ENCODE assay signal across 19 cellular contexts in genomic region chr12:102349079-102349478, GRCh38.
"Had no signal": no experiment of that assay in that cellular context is flagged by ENCODE, and none has a peak within 500 bp of the region (broad histone marks: within the 10 kb centered on the region; RNA-seq: fewer than 3 reads in every experiment).

No MANE protein-coding gene starts in this region.

- ATAC-seq: SK-N-SH treated with all-trans-retinoic acid at 6 μM for 48 hours had no signal

- DNase-seq: KBM-7, MV-4-11, NCI-H1048, NCI-H1105, NCI-H1417, NCI-H1436 treated with DMSO at 0.1 percent for 48 hours, NCI-H1694, NCI-H187 treated with DMSO at 0.1 percent for 48 hours, NCI-H2029 treated with DMSO at 0.1 percent for 48 hours, NCI-H226, NCI-H446, NCI-H510A, NCI-H524 treated with DMSO at 0.1 percent for 48 hours, NCI-H69, NCI-H774, RPMI8226, SHP77 treated with DMSO at 0.1 percent for 48 hours, SJCRH30 had no signal

- H3K27ac ChIP-seq: SJCRH30 had no signal

- H3K36me3 ChIP-seq: SJCRH30 had no signal

- H3K4me3 ChIP-seq: SJCRH30 had no signal

- H3K27me3 ChIP-seq: SJCRH30 had no signal

- H3K4me1 ChIP-seq: SJCRH30 had no signal

- H3K9me3 ChIP-seq: SJCRH30 had no signal
